ENCODE assay signal across 18 cellular contexts in the genomic region with DNA sequence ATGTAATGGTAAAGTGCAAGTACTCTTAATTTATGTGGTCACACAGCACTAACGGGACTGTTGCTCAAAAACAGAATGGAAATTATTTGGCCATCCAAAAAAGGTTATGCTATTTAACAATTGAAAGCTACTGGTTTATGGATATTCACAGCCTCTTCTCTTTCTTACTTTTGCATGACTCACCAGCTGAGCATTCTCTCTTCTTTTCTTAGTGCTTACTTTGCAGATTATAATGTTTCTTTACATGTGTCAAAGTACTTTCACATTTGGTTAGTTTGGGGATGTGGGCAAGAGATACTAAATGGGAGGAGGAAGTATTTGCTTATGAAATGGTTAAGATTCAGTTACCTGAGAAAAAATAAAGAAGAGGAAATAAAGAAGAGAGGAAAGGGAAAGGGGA.
DNase-seq lines count a peak whose midpoint lies in the region; ATAC-seq and TF ChIP-seq lines count a peak whose summit lies in the region.
"Had no signal": no experiment of that assay in that cellular context is flagged by ENCODE, and none has a peak within 500 bp of the region (broad histone marks: within the 10 kb centered on the region; RNA-seq: fewer than 3 reads in every experiment).

No MANE protein-coding gene starts in this region.

- H3K9me3 ChIP-seq in IMR-90 (ENCODE audit: control insufficient read depth, insufficient read depth, low read length) (no peaks in the 10 kb centered on the region), mesenchymal stem cell (ENCODE audit: control insufficient read depth, low read length) (peaks cover 3% of the 10 kb centered on the region), lower lobe of right lung (no peaks in the 10 kb centered on the region)
- H3K9me3 ChIP-seq: gastrocnemius medialis, SJSA1 had no signal

- no CpG with 5 or more reads among the region's 1 CpG for WGBS in IMR-90 (ENCODE audit: extremely low coverage in 2 of 2, insufficient read length in 1 of 2), 2 experiments
- no CpG with 5 or more reads among the region's 1 CpG for WGBS in mesenchymal stem cell

- no peak overlapping the region for H4K5ac ChIP-seq in IMR-90 (ENCODE audit: low read depth, low read length)

- ATAC-seq in IMR-90 (ENCODE audit: low read depth) (peak; percentile 67), lower lobe of right lung (no peak)
- ATAC-seq: gastrocnemius medialis had no signal

- H3K4me3 ChIP-seq in IMR-90 (ENCODE audit: insufficient read depth, low read depth, low read length) (no peak overlapping the region), brain microvascular endothelial cell (ENCODE audit: low read depth, low read length) (no peak overlapping the region), mesenchymal stem cell (ENCODE audit: insufficient read depth in 1 of 2, low read depth in 1 of 2, low read length in 2 of 2) (no peak overlapping the region), lower lobe of right lung (no peak overlapping the region)
- H3K4me3 ChIP-seq: gastrocnemius medialis, SJSA1 had no signal

- H3K4me1 ChIP-seq in IMR-90 (ENCODE audit: control insufficient read depth, insufficient read depth, low read length) (no peaks in the 10 kb centered on the region), mesenchymal stem cell (ENCODE audit: control insufficient read depth, insufficient read depth, low read depth, low read length) (peaks cover 9% of the 10 kb centered on the region), lower lobe of right lung (no peaks in the 10 kb centered on the region)
- H3K4me1 ChIP-seq: gastrocnemius medialis, parathyroid adenoma, SJSA1 had no signal

- H2BK120ac ChIP-seq in IMR-90 (ENCODE audit: low read depth, low read length) (no peak overlapping the region), mesenchymal stem cell (ENCODE audit: low read depth, low read length) (no peak overlapping the region)

- H3K36me3 ChIP-seq in IMR-90 (ENCODE audit: control insufficient read depth, insufficient read depth, low read length): no peaks in the 10 kb centered on the region
- H3K36me3 ChIP-seq in brain microvascular endothelial cell (replicated peaks): no peaks in the 10 kb centered on the region
- H3K36me3 ChIP-seq in mesenchymal stem cell (ENCODE audit: control insufficient read depth in 1 of 2, insufficient read depth in 2 of 2, low read depth in 1 of 2, low read length in 2 of 2): no peaks in the 10 kb centered on the region
- no peaks in the 10 kb centered on the region for H3K36me3 ChIP-seq in lower lobe of right lung
- H3K36me3 ChIP-seq: gastrocnemius medialis, SJSA1 had no signal

- H3K79me1 ChIP-seq in IMR-90 (ENCODE audit: low read depth in 1 of 2, low read length in 2 of 2): no peaks in the 10 kb centered on the region
- H3K79me1 ChIP-seq in mesenchymal stem cell (replicated peaks; ENCODE audit: low read length, poor library complexity, severe bottlenecking): no peaks in the 10 kb centered on the region

- H3K27me3 ChIP-seq in IMR-90 (ENCODE audit: control insufficient read depth, insufficient read depth, low read length) (no peaks in the 10 kb centered on the region), brain microvascular endothelial cell (replicated peaks) (no peaks in the 10 kb centered on the region), mesenchymal stem cell (ENCODE audit: control insufficient read depth in 1 of 2, insufficient read depth in 1 of 2, low read length in 2 of 2) (no peaks in the 10 kb centered on the region), lower lobe of right lung (ENCODE audit: low read depth) (no peaks in the 10 kb centered on the region)
- H3K27me3 ChIP-seq: gastrocnemius medialis, SJSA1 had no signal

- H3K18ac ChIP-seq in IMR-90 (ENCODE audit: low read depth, low read length): no peak overlapping the region
- no peak overlapping the region for H3K18ac ChIP-seq in mesenchymal stem cell (ENCODE audit: low read depth in 1 of 2, low read length in 2 of 2)

- H3K9ac ChIP-seq in IMR-90 (ENCODE audit: low read depth, low read length) (no peak overlapping the region), mesenchymal stem cell (ENCODE audit: low read length) (no peak overlapping the region)
- H3K9ac ChIP-seq: parathyroid adenoma had no signal

- H3K4me2 ChIP-seq in IMR-90 (ENCODE audit: low read depth, low read length) (no peak overlapping the region), mesenchymal stem cell (ENCODE audit: low read length, poor library complexity, severe bottlenecking) (no peak overlapping the region)

- no peaks in the 10 kb centered on the region for H3K9me1 ChIP-seq in IMR-90 (ENCODE audit: insufficient read depth, low read length)

- DNase-seq in EL (peak; percentile 57), IMR-90 (peak; percentile 26), brain microvascular endothelial cell (peak; percentile 36), mesenchymal stem cell (peak; percentile 53), NCI-H524 treated with DMSO at 0.1 percent for 48 hours (lab: John Stamatoyannopoulos, UW) (no peak), lower lobe of right lung (no peak), SW 1271 (lab: John Stamatoyannopoulos, UW) (no peak)
- no peak for DNase-seq in activated naive CD4-positive, alpha-beta T cell treated with Interleukin-2 at 50 U/mL for 16 hours
- DNase-seq: activated CD4-positive, alpha-beta T cell treated with anti-CD3 and anti-CD28 coated beads, Interleukin-2, amount 50 U/mL, for 48 hours; AML-193; DMS 273 treated with DMSO at 0.1 percent for 48 hours; gastrocnemius medialis; H7; NCI-H2171; NK-92 treated with Interleukin-12 subunit alpha and Interleukin-12 subunit beta, amount 100 ng/mL, for 24 hours; substantia nigra had no signal

- no peak for TF ChIP-seq RAD21 in IMR-90 (IDR thresholded peaks at IDR 0.05; ENCODE audit: low read length)

- H3K27ac ChIP-seq in IMR-90 (ENCODE audit: insufficient read depth, low read length) (no peak overlapping the region), brain microvascular endothelial cell (no peak overlapping the region), mesenchymal stem cell (ENCODE audit: low read length, poor library complexity, severe bottlenecking) (peak overlapping the region; percentile 40), lower lobe of right lung (no peak overlapping the region)
- H3K27ac ChIP-seq: gastrocnemius medialis, parathyroid adenoma, SJSA1 had no signal

- intact Hi-C loops in IMR-90 (cut with micrococcal nuclease) (no loop called here), lower lobe of right lung (cut with DNase I) (no loop called here)

- no peaks in the 10 kb centered on the region for H4K20me1 ChIP-seq in IMR-90 (ENCODE audit: insufficient read depth, low read length)

- no TSS peak for BruUV-seq in IMR-90 (replicated peaks; lab: Mats Ljungman, UMichigan)

- in situ Hi-C loops in IMR-90 (cut with MboI; ENCODE audit: low sequenced_read_pairs): no loop called here
- in situ Hi-C loops in brain microvascular endothelial cell (cut with HindIII; ENCODE audit: low pct_ligation_motif_present, low sequenced_read_pairs): no loop called here

- no peak overlapping the region for H2BK20ac ChIP-seq in IMR-90 (ENCODE audit: low read depth, low read length)

- TF ChIP-seq CTCF in IMR-90 (conservative IDR thresholded peaks at IDR 0.05; ENCODE audit: low read depth, low read length) (no peak), brain microvascular endothelial cell (IDR thresholded peaks at IDR 0.05; ENCODE audit: low read depth, low read length, missing control alignments) (no peak), lower lobe of right lung (IDR thresholded peaks at IDR 0.05) (no peak)

- CTCF ChIA-PET in IMR-90 (lab: Yijun Ruan, JAX): interaction anchor here (0.6 kb wide), 1 partner anchor 525 kb away, joined by 4 read pairs; no protein-coding TSS in a partner anchor

- H2BK5ac ChIP-seq in IMR-90 (ENCODE audit: low read depth, low read length, poor library complexity, severe bottlenecking): no peak overlapping the region
- H2BK5ac ChIP-seq in mesenchymal stem cell (ENCODE audit: low read depth, low read length, poor library complexity, severe bottlenecking): no peak overlapping the region

- no peak overlapping the region for H2BK12ac ChIP-seq in mesenchymal stem cell (ENCODE audit: low read length in 2 of 2)

- H2AK5ac ChIP-seq in IMR-90 (ENCODE audit: low read depth, low read length) (no peak overlapping the region), mesenchymal stem cell (ENCODE audit: low read length, severe bottlenecking) (no peak overlapping the region)

- H3K23ac ChIP-seq in IMR-90 (ENCODE audit: low read depth, low read length): no peak overlapping the region
- no peak overlapping the region for H3K23ac ChIP-seq in mesenchymal stem cell (ENCODE audit: low read length in 2 of 2)

- dilution Hi-C loops in IMR-90 (cut with HindIII; ENCODE audit: low sequenced_read_pairs, unreplicated experiment): no loop called here

- TF ChIP-seq POLR2A in IMR-90 (IDR thresholded peaks at IDR 0.05; ENCODE audit: low read depth, low read length): no peak

- H3K4ac ChIP-seq in IMR-90 (ENCODE audit: low read depth, low read length) (no peak overlapping the region), mesenchymal stem cell (ENCODE audit: low read depth in 1 of 2, low read length in 2 of 2) (no peak overlapping the region)

- H2AFZ ChIP-seq in IMR-90 (replicated peaks; ENCODE audit: low read length, poor library complexity) (no peak overlapping the region), mesenchymal stem cell (ENCODE audit: low read depth, low read length) (no peak overlapping the region)
- H2AFZ ChIP-seq: parathyroid adenoma had no signal

- POLR2A ChIA-PET in IMR-90 (lab: Charles Lee; ENCODE audit: unreplicated experiment): no interaction called here

- H3K14ac ChIP-seq in IMR-90 (replicated peaks; ENCODE audit: low read depth, low read length) (no peak overlapping the region), mesenchymal stem cell (ENCODE audit: low read length in 2 of 2) (no peak overlapping the region)

- H2BK15ac ChIP-seq in IMR-90 (ENCODE audit: low read depth, low read length): no peak overlapping the region
- no peak overlapping the region for H2BK15ac ChIP-seq in mesenchymal stem cell (ENCODE audit: low read depth, poor library complexity, severe bottlenecking)

- H4K91ac ChIP-seq in IMR-90 (ENCODE audit: insufficient read depth, low read depth, low read length): no peak overlapping the region
- H4K91ac ChIP-seq in mesenchymal stem cell (ENCODE audit: low read length): no peak overlapping the region

- H4K8ac ChIP-seq in IMR-90 (ENCODE audit: low read depth in 2 of 2, low read length in 2 of 2) (no peak overlapping the region), mesenchymal stem cell (ENCODE audit: low read length) (no peak overlapping the region)

- no peak overlapping the region for H2AK9ac ChIP-seq in IMR-90 (replicated peaks; ENCODE audit: low read depth, low read length, poor library complexity)

- no peak overlapping the region for H3K56ac ChIP-seq in IMR-90 (ENCODE audit: extremely low read depth, insufficient read depth, low read length)

TF ChIP-seq in IMR-90, 13 proteins besides CTCF, POLR2A, EP300 and RAD21:
- TF ChIP-seq MAZ (IDR thresholded peaks at IDR 0.05; ENCODE audit: borderline replicate concordance, low read depth, low read length) (no peak), CEBPB (IDR thresholded peaks at IDR 0.05; ENCODE audit: low read depth, low read length) (no peak), MAFK (IDR thresholded peaks at IDR 0.05; ENCODE audit: low read depth, low read length) (peak; percentile 66; the same call in 1 of the 2 replicates), CHD1 (IDR thresholded peaks at IDR 0.05; ENCODE audit: low read depth, low read length) (no peak), FOS (IDR thresholded peaks at IDR 0.05; ENCODE audit: low read depth, low read length) (0 out of 2 replicates have a peak, but pooled peaks have one; percentile 10)

Comparison
In these comparisons a context has a peak if more than half of its experiments do, and no peak if none do; other contexts are left out.
1. DNase-seq: peak in EL (single experiment), IMR-90 (single experiment), brain microvascular endothelial cell (single experiment) and mesenchymal stem cell (single experiment); none in NCI-H524 treated with DMSO at 0.1 percent for 48 hours (single experiment), lower lobe of right lung (single experiment), activated naive CD4-positive, alpha-beta T cell treated with Interleukin-2 at 50 U/mL for 16 hours (single experiment) and SW 1271 (0 of 2).